Comparison of ENCODE assay signal across 1 cellular context in genomic region chr5:139752506-139753350, GRCh38.
TF ChIP-seq lines count a peak whose summit lies in the region.

No MANE protein-coding gene starts in this region.

TF ChIP-seq in HEK293, 187 proteins besides CTCF, POLR2A, EP300 and RAD21 (continued from another document and continues in another):
- TF ChIP-seq PRDM4 (tag by site-specific recombination; IDR thresholded peaks at IDR 0.05) (no peak), GFI1B (tag by site-specific recombination; IDR thresholded peaks at IDR 0.05) (no peak), GLI4 (tag by site-specific recombination; IDR thresholded peaks at IDR 0.05) (no peak), SALL2 (tag by site-specific recombination; IDR thresholded peaks at IDR 0.05; ENCODE audit: borderline replicate concordance) (no peak), ZNF433 (tag by site-specific recombination; IDR thresholded peaks at IDR 0.05; ENCODE audit: low read depth) (no peak), ZNF530 (tag by site-specific recombination; IDR thresholded peaks at IDR 0.05; ENCODE audit: low read depth) (no peak), ZBTB48 (tag by site-specific recombination; IDR thresholded peaks at IDR 0.05) (peak; percentile 51), ZNF248 (tag by site-specific recombination; IDR thresholded peaks at IDR 0.05) (no peak), PRDM1 (tag by site-specific recombination; IDR thresholded peaks at IDR 0.05) (peak; percentile 44; the same call in 1 of the 2 replicates), ZNF292 (tag by site-specific recombination; IDR thresholded peaks at IDR 0.05; ENCODE audit: borderline replicate concordance, low read depth) (no peak), TSHZ1 (tag by site-specific recombination; IDR thresholded peaks at IDR 0.05; ENCODE audit: borderline replicate concordance) (no peak), ZNF138 (tag by site-specific recombination; IDR thresholded peaks at IDR 0.05; ENCODE audit: borderline replicate concordance) (no peak), ZNF16 (tag by site-specific recombination; IDR thresholded peaks at IDR 0.05; ENCODE audit: low read depth) (no peak), ZNF837 (tag by site-specific recombination; IDR thresholded peaks at IDR 0.05) (no peak), ZNF48 (tag by site-specific recombination; IDR thresholded peaks at IDR 0.05) (no peak), ZNF280D (tag by site-specific recombination; IDR thresholded peaks at IDR 0.05) (no peak), ZSCAN5A (tag by site-specific recombination; IDR thresholded peaks at IDR 0.05) (no peak), RBAK (tag by site-specific recombination; IDR thresholded peaks at IDR 0.05) (no peak), ZNF362 (tag by site-specific recombination; IDR thresholded peaks at IDR 0.05) (no peak), ZNF518A (tag by site-specific recombination; conservative IDR thresholded peaks at IDR 0.05; ENCODE audit: low read depth) (no peak), MEIS1 (CRISPR knock-in tag; IDR thresholded peaks at IDR 0.05; ENCODE audit: borderline replicate concordance) (no peak), ZBTB26 (tag by site-specific recombination; optimal IDR thresholded peaks at IDR 0.05) (peak; percentile 32), ZNF324 (tag by site-specific recombination; IDR thresholded peaks at IDR 0.05) (0 out of 2 replicates have a peak, but pooled peaks have one; percentile 48), ZNF76 (tag by site-specific recombination; IDR thresholded peaks at IDR 0.05; ENCODE audit: borderline replicate concordance, low read depth) (peak; percentile 40; the same call in 1 of the 2 replicates), TCF7L2 (IDR thresholded peaks at IDR 0.05; ENCODE audit: borderline replicate concordance, low read depth, low read length) (no peak), ZNF174 (tag by site-specific recombination; IDR thresholded peaks at IDR 0.05) (no peak), ZFP69B (tag by site-specific recombination; IDR thresholded peaks at IDR 0.05) (no peak), HIC1 (tag by site-specific recombination; IDR thresholded peaks at IDR 0.05) (no peak), ZNF785 (tag by site-specific recombination; IDR thresholded peaks at IDR 0.05) (no peak), ZBTB44 (tag by site-specific recombination; IDR thresholded peaks at IDR 0.05) (no peak), ZNF645 (tag by site-specific recombination; IDR thresholded peaks at IDR 0.05) (no peak)
